29 cellular contexts compared by ENCODE assay signal in the genomic region with DNA sequence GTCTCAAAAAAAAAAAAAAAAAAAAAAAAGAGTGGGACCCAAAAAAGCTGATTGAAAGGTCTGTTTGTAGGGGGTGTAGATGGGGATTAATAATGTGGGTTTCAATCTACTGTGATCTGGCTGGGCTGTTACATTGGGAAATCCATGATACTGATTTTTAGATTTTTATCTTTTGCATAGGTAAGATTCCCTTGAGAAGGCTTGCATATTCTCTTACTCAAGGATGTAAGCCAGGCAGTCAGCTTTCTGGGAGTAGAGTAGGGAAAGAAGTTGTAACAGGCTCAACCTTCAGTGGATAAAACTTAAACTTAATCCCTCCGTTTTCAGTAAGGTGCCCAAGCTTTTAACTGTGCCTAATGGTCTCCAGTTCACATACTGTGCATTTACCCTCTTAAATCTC. TPM values are rescaled to one million over a fixed set of nuclear protein-coding genes. Genes with fewer than 3 reads are reported as not detected.
DNase-seq lines count a peak whose midpoint lies in the region; ATAC-seq and TF ChIP-seq lines count a peak whose summit lies in the region.
"Had no signal": no experiment of that assay in that cellular context is flagged by ENCODE, and none has a peak within 500 bp of the region (broad histone marks: within the 10 kb centered on the region; RNA-seq: fewer than 3 reads in every experiment).

No MANE protein-coding gene starts in this region.

- H3K23ac ChIP-seq in IMR-90 (ENCODE audit: low read depth, low read length): no peak overlapping the region

- dilution Hi-C loops in IMR-90 (cut with HindIII; ENCODE audit: low sequenced_read_pairs, unreplicated experiment): no loop called here

- no peak overlapping the region for H2BK120ac ChIP-seq in IMR-90 (ENCODE audit: low read depth, low read length)

- H3K36me3 ChIP-seq in IMR-90 (ENCODE audit: control insufficient read depth, insufficient read depth, low read length) (peaks cover 18% of the 10 kb centered on the region), thoracic aorta (peaks cover 26% of the 10 kb centered on the region)

- H3K4me3 ChIP-seq in IMR-90 (ENCODE audit: insufficient read depth, low read depth, low read length) (no peak overlapping the region), thoracic aorta (no peak overlapping the region)
- H3K4me3 ChIP-seq: GM23248, ovary, PC-9, spleen had no signal

- H3K4me2 ChIP-seq in IMR-90 (ENCODE audit: low read depth, low read length): no peak overlapping the region
- H3K4me2 ChIP-seq: PC-9 had no signal

- H4K91ac ChIP-seq in IMR-90 (ENCODE audit: insufficient read depth, low read depth, low read length): no peak overlapping the region

- H3K79me1 ChIP-seq in IMR-90 (ENCODE audit: low read depth in 1 of 2, low read length in 2 of 2): peaks cover 8 to 36% of the 10 kb centered on the region in 2 experiments; a peak in 3 of 4 replicates

- no peak overlapping the region for H4K8ac ChIP-seq in IMR-90 (ENCODE audit: low read depth in 2 of 2, low read length in 2 of 2)

- peak overlapping the region; percentile 46; the same call in 1 of the 2 replicates for H2AK5ac ChIP-seq in IMR-90 (ENCODE audit: low read depth, low read length)

- no peak overlapping the region for H2BK15ac ChIP-seq in IMR-90 (ENCODE audit: low read depth, low read length)

- no peak overlapping the region for H3K14ac ChIP-seq in IMR-90 (replicated peaks; ENCODE audit: low read depth, low read length)

- H2BK5ac ChIP-seq in IMR-90 (ENCODE audit: low read depth, low read length, poor library complexity, severe bottlenecking): no peak overlapping the region

- no peaks in the 10 kb centered on the region for H3K27me3 ChIP-seq in IMR-90 (ENCODE audit: control insufficient read depth, insufficient read depth, low read length)
- no peaks in the 10 kb centered on the region for H3K27me3 ChIP-seq in thoracic aorta (replicated peaks; ENCODE audit: insufficient read depth)
- H3K27me3 ChIP-seq: ovary, spleen had no signal

- no peaks in the 10 kb centered on the region for H3K9me3 Mint-ChIP-seq in activated naive CD4-positive, alpha-beta T cell treated with anti-CD3 and anti-CD28 coated beads, Interleukin-2, amount 50 U/mL, for 24 hours
- no peaks in the 10 kb centered on the region for H3K9me3 Mint-ChIP-seq in endothelial cell (ENCODE audit: unreplicated experiment)
- H3K9me3 Mint-ChIP-seq: CD14-positive monocyte; mesothelial cell of epicardium; naive thymus-derived CD4-positive, alpha-beta T cell had no signal

- CTCF ChIA-PET in IMR-90 (lab: Yijun Ruan, JAX): interaction anchor here (0.6 to 0.7 kb wide), 2 partner anchors 48 to 1211 kb away, joined by 3 to 4 read pairs; no protein-coding TSS in a partner anchor

- ATAC-seq in IMR-90 (ENCODE audit: low read depth): no peak
- ATAC-seq in thoracic aorta (ENCODE audit: insufficient number of reproducible peaks, low FRiP score, low read depth): no peak
- ATAC-seq: activated CD8-positive, alpha-beta T cell treated with anti-CD3 and anti-CD28 coated beads, Interleukin-2, amount 10 ng/mL, durations not matched to agents 7 days and 5 days; left ventricle myocardium superior; naive thymus-derived CD4-positive, alpha-beta T cell had no signal

- no peak overlapping the region for H3K27ac ChIP-seq in IMR-90 (ENCODE audit: insufficient read depth, low read length)
- H3K27ac ChIP-seq in thoracic aorta: peak overlapping the region; percentile 94 to 99
- H3K27ac ChIP-seq: ovary, PC-9, spleen had no signal

- POLR2A ChIA-PET in IMR-90 (lab: Charles Lee; ENCODE audit: unreplicated experiment): no interaction called here

- no peak overlapping the region for H2AK9ac ChIP-seq in IMR-90 (replicated peaks; ENCODE audit: low read depth, low read length, poor library complexity)

- H3K18ac ChIP-seq in IMR-90 (ENCODE audit: low read depth, low read length): no peak overlapping the region

- no peak overlapping the region for H3K4me3 Mint-ChIP-seq in activated naive CD4-positive, alpha-beta T cell treated with anti-CD3 and anti-CD28 coated beads, Interleukin-2, amount 50 U/mL, for 24 hours
- H3K4me3 Mint-ChIP-seq in endothelial cell (ENCODE audit: unreplicated experiment): no peak overlapping the region
- H3K4me3 Mint-ChIP-seq: activated CD8-positive, alpha-beta T cell treated with anti-CD3 and anti-CD28 coated beads, Interleukin-2, amount 10 ng/mL, durations not matched to agents 7 days and 5 days; CD14-positive monocyte; mesothelial cell of epicardium had no signal

- no peak overlapping the region; the same call in 1 of the 2 replicates for H2BK20ac ChIP-seq in IMR-90 (ENCODE audit: low read depth, low read length)

- no peaks in the 10 kb centered on the region for H4K20me1 ChIP-seq in IMR-90 (ENCODE audit: insufficient read depth, low read length)

- H3K4ac ChIP-seq in IMR-90 (ENCODE audit: low read depth, low read length): peak overlapping the region; percentile 33; the same call in 1 of the 2 replicates

- intact Hi-C loops in IMR-90 (cut with micrococcal nuclease): no loop called here

- BruUV-seq in IMR-90 (replicated peaks; lab: Mats Ljungman, UMichigan): no TSS peak

- H3K9me1 ChIP-seq in IMR-90 (ENCODE audit: insufficient read depth, low read length): no peaks in the 10 kb centered on the region

- DNase-seq in activated naive CD4-positive, alpha-beta T cell treated with anti-CD3 and anti-CD28 coated beads, Interleukin-2, amount 50 U/mL, for 16 hours: no peak
- no peak for DNase-seq in IMR-90
- no peak for DNase-seq in endothelial cell (ENCODE audit: low spot score)
- no peak for DNase-seq in thoracic aorta (ENCODE audit: low spot score)
- DNase-seq in AG20443 (ENCODE audit: low spot score): no peak
- DNase-seq in C1 segment of cervical spinal cord (lab: John Stamatoyannopoulos, UW): no peak
- no peak for DNase-seq in anterior cingulate cortex (lab: John Stamatoyannopoulos, UW)
- DNase-seq: activated CD8-positive, alpha-beta T cell treated with anti-CD3 and anti-CD28 coated beads, Interleukin-2, amount 10 ng/mL, durations not matched to agents 7 days and 5 days; activated gamma-delta T cell treated with Interleukin-2 at 50 U/mL for 16 hours; effector CD4-positive, alpha-beta T cell; EL; glutamatergic neuron; GM23248; islet precursor cell; left ventricle myocardium superior; naive thymus-derived CD4-positive, alpha-beta T cell; NCI-H1048; NCI-H1694; NCI-H2171; NCI-H510A treated with DMSO at 0.1 percent for 48 hours; ovary; PC-9; SHP77 treated with DMSO at 0.1 percent for 48 hours; spleen had no signal

- H3K9me3 ChIP-seq in IMR-90 (ENCODE audit: control insufficient read depth, insufficient read depth, low read length) (no peaks in the 10 kb centered on the region), thoracic aorta (no peaks in the 10 kb centered on the region)
- H3K9me3 ChIP-seq: ovary, spleen had no signal

- H3K4me1 ChIP-seq in IMR-90 (ENCODE audit: control insufficient read depth, insufficient read depth, low read length): peaks cover 8% of the 10 kb centered on the region
- H3K4me1 ChIP-seq in thoracic aorta (ENCODE audit: control insufficient read depth in 1 of 2, low read depth in 2 of 2): peaks cover 17 to 38% of the 10 kb centered on the region in 2 donors

- in situ Hi-C loops in IMR-90 (cut with MboI; ENCODE audit: low sequenced_read_pairs): loop anchor here (10.0 kb wide), 1 partner anchor 252 kb away; no protein-coding TSS in a partner anchor

- peak overlapping the region; percentile 76 for H3K27ac Mint-ChIP-seq in activated naive CD4-positive, alpha-beta T cell treated with anti-CD3 and anti-CD28 coated beads, Interleukin-2, amount 50 U/mL, for 24 hours
- H3K27ac Mint-ChIP-seq in endothelial cell (ENCODE audit: unreplicated experiment): peak overlapping the region; percentile 69
- H3K27ac Mint-ChIP-seq: activated CD8-positive, alpha-beta T cell treated with anti-CD3 and anti-CD28 coated beads, Interleukin-2, amount 10 ng/mL, durations not matched to agents 7 days and 5 days; mesothelial cell of epicardium had no signal

- no peak overlapping the region for H4K5ac ChIP-seq in IMR-90 (ENCODE audit: low read depth, low read length)

- no peak overlapping the region for H2AFZ ChIP-seq in IMR-90 (replicated peaks; ENCODE audit: low read length, poor library complexity)
- H2AFZ ChIP-seq: GM23248, PC-9 had no signal

- TF ChIP-seq RAD21 in IMR-90 (IDR thresholded peaks at IDR 0.05; ENCODE audit: low read length): no peak

- H3K4me1 Mint-ChIP-seq in activated naive CD4-positive, alpha-beta T cell treated with anti-CD3 and anti-CD28 coated beads, Interleukin-2, amount 50 U/mL, for 24 hours: peaks cover 20% of the 10 kb centered on the region
- peaks cover 25% of the 10 kb centered on the region for H3K4me1 Mint-ChIP-seq in endothelial cell (ENCODE audit: unreplicated experiment)

- no peak for TF ChIP-seq CTCF in IMR-90 (conservative IDR thresholded peaks at IDR 0.05; ENCODE audit: low read depth, low read length)
- TF ChIP-seq CTCF in endothelial cell (IDR thresholded peaks at IDR 0.05; ENCODE audit: unreplicated experiment): no peak
- TF ChIP-seq CTCF in thoracic aorta (IDR thresholded peaks at IDR 0.05): no peak

- TF ChIP-seq POLR2A in IMR-90 (IDR thresholded peaks at IDR 0.05; ENCODE audit: low read depth, low read length): no peak

- H3K27me3 Mint-ChIP-seq in activated naive CD4-positive, alpha-beta T cell treated with anti-CD3 and anti-CD28 coated beads, Interleukin-2, amount 50 U/mL, for 24 hours: no peaks in the 10 kb centered on the region
- no peaks in the 10 kb centered on the region for H3K27me3 Mint-ChIP-seq in endothelial cell (ENCODE audit: unreplicated experiment)
- H3K27me3 Mint-ChIP-seq: naive thymus-derived CD4-positive, alpha-beta T cell had no signal

- peaks cover 6% of the 10 kb centered on the region for H3K36me3 Mint-ChIP-seq in activated naive CD4-positive, alpha-beta T cell treated with anti-CD3 and anti-CD28 coated beads, Interleukin-2, amount 50 U/mL, for 24 hours
- H3K36me3 Mint-ChIP-seq in endothelial cell (ENCODE audit: low read depth, unreplicated experiment): peaks cover 10% of the 10 kb centered on the region

- no CpG with 5 or more reads among the region's 1 CpG for WGBS in IMR-90 (ENCODE audit: extremely low coverage in 2 of 2, insufficient read length in 1 of 2), 2 experiments

- H3K9ac ChIP-seq in IMR-90 (ENCODE audit: low read depth, low read length): no peak overlapping the region

- H3K56ac ChIP-seq in IMR-90 (ENCODE audit: extremely low read depth, insufficient read depth, low read length): no peak overlapping the region

RNA-seq across cellular contexts. Expression of a gene that starts 1.9 kb away (rescaled TPM):
- total RNA-seq in IMR-90 (2012; rRNA removed): 22.6 and 30.3 TPM in 2 replicates
- polyA plus RNA-seq in IMR-90 (2012; rRNA removed): 15.9 and 16.0 TPM in 2 replicates
- 2.7 and 6.0 TPM in 2 replicates for polyA plus RNA-seq in IMR-90 (2012; cell fraction: cytosol; rRNA removed)
- 3.2 and 9.7 TPM in 2 replicates for polyA plus RNA-seq in IMR-90 (2012; cell fraction: nucleus; rRNA removed; ENCODE audit: low replicate concordance)
- total RNA-seq in endothelial cell (ENCODE audit: unreplicated experiment): 57.0 TPM
- total RNA-seq in thoracic aorta: 1 to 10 TPM in 1 of 2 donors, under 1 TPM in 1; 0.41 to 3.5 TPM

RNA-seq across cellular contexts. Expression of a gene that starts 30.4 kb away (rescaled TPM):
- total RNA-seq in IMR-90 (2012; rRNA removed) (346 and 387 TPM in 2 replicates), endothelial cell (ENCODE audit: unreplicated experiment) (202 TPM), thoracic aorta (100 to 1,000 TPM in 1 of 2 donors, 10 to 100 TPM in 1; 85.0 to 122 TPM)
- polyA plus RNA-seq in IMR-90 (2012; rRNA removed): 180 and 184 TPM in 2 replicates
- polyA plus RNA-seq in IMR-90 (2012; cell fraction: cytosol; rRNA removed): 112 and 179 TPM in 2 replicates
- polyA plus RNA-seq in IMR-90 (2012; cell fraction: nucleus; rRNA removed; ENCODE audit: low replicate concordance): 25.4 and 108 TPM in 2 replicates

RNA-seq across cellular contexts. Expression of a gene that starts 53.8 kb away (rescaled TPM):
- 95.9 and 122 TPM in 2 replicates for total RNA-seq in IMR-90 (2012; rRNA removed)
- 82.6 and 89.7 TPM in 2 replicates for polyA plus RNA-seq in IMR-90 (2012; rRNA removed)
- polyA plus RNA-seq in IMR-90 (2012; cell fraction: cytosol; rRNA removed): 75.8 and 96.6 TPM in 2 replicates
- 16.5 and 42.6 TPM in 2 replicates for polyA plus RNA-seq in IMR-90 (2012; cell fraction: nucleus; rRNA removed; ENCODE audit: low replicate concordance)
- total RNA-seq in endothelial cell (ENCODE audit: unreplicated experiment): 134 TPM
- 10 to 100 TPM; 68.4 to 70.0 TPM for total RNA-seq in thoracic aorta

RNA-seq across cellular contexts. Expression of a gene that starts 57.6 kb away (rescaled TPM):
- total RNA-seq in IMR-90 (2012; rRNA removed): not detected in 2 replicates
- not detected in 2 replicates for polyA plus RNA-seq in IMR-90 (2012; rRNA removed)
- polyA plus RNA-seq in IMR-90 (2012; cell fraction: cytosol; rRNA removed): not detected in 2 replicates
- polyA plus RNA-seq in IMR-90 (2012; cell fraction: nucleus; rRNA removed; ENCODE audit: low replicate concordance): not detected in 2 replicates
- not detected for total RNA-seq in endothelial cell (ENCODE audit: unreplicated experiment)
- not detected for total RNA-seq in thoracic aorta
- total RNA-seq: activated CD8-positive, alpha-beta T cell treated with anti-CD3 and anti-CD28 coated beads, Interleukin-2, amount 10 ng/mL, durations not matched to agents 7 days and 5 days; epithelial cell of proximal tubule; GM23248; left ventricle myocardium superior; naive thymus-derived CD4-positive, alpha-beta T cell; ovary; PC-9; spleen had no signal
- polyA plus RNA-seq: AG04450; CD14-positive monocyte; naive thymus-derived CD4-positive, alpha-beta T cell; ovary had no signal
